8 cellular contexts compared by ENCODE assay signal in the genomic region with DNA sequence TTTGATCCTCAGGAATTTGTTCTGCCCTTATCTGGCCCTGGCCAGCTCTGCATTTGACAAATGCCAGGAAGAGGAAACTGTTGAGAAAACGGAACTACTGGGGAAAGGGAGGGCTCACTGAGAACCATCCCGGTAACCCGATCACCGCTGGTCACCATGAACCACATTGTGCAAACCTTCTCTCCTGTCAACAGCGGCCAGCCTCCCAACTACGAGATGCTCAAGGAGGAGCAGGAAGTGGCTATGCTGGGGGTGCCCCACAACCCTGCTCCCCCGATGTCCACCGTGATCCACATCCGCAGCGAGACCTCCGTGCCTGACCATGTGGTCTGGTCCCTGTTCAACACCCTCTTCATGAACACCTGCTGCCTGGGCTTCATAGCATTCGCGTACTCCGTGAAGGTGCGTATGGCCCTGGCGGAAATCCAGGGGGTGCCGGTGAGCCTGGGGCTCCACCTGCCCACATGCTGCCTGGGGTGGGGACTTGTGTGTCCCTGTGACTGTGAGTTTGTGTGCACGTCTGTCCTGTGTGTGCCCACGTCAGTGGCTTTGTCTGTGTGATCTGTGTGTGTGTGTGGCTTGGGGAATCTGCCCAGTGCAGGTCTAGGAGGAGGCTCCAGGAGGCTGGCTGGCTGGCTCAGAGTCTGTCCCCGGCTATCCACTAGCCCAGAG. TPM values are rescaled to one million over a fixed set of nuclear protein-coding genes. Genes with fewer than 3 reads are reported as not detected.
DNase-seq lines count a peak whose midpoint lies in the region; ATAC-seq and TF ChIP-seq lines count a peak whose summit lies in the region.
"Not testable (repeated sequence)": the region's sequence is repeated elsewhere in the genome, so short reads cannot be mapped to it uniquely, and the experiment has no call there.

No MANE protein-coding gene starts in this region.

- peak overlapping the region; percentile 93 for H3K4me3 Mint-ChIP-seq in activated T-cell treated with anti-CD3 and anti-CD28 coated beads, Interleukin-2, amount 50 U/mL, for 4 hours
- peak overlapping the region; percentile 88 for H3K4me3 Mint-ChIP-seq in osteocyte (ENCODE audit: unreplicated experiment)

- H3K4me1 ChIP-seq in HUES6 (ENCODE audit: control insufficient read depth, insufficient read depth, low read length) = peaks cover 63% of the 10 kb centered on the region
- peaks cover 0 to 38% (median 14%) of the 10 kb centered on the region in 4 donors for H3K4me1 ChIP-seq in Peyer's patch
- peaks cover 35% of the 10 kb centered on the region; the same call in 1 of the 2 replicates for H3K4me1 ChIP-seq in iPS-20b (ENCODE audit: insufficient read depth, low read length)
- peaks cover 0 to 33% (median 15%) of the 10 kb centered on the region in 4 donors for H3K4me1 ChIP-seq in tibial artery

- not testable (repeated sequence) for TF ChIP-seq CTCF in Peyer's patch (IDR thresholded peaks at IDR 0.05); osteocyte (IDR thresholded peaks at IDR 0.05); tibial artery (IDR thresholded peaks at IDR 0.05)
- TF ChIP-seq CTCF in dorsolateral prefrontal cortex (IDR thresholded peaks at IDR 0.05 in 54 of 56, conservative IDR thresholded peaks at IDR 0.05 in 2 of 56; ENCODE audit: low read depth in 1 of 56, partially characterized antibody in 56 of 56) = peak in 3 of 56 donors; percentile 10 to 18 (median 10)

- not testable (repeated sequence) for H3K27ac ChIP-seq in HUES6 (ENCODE audit: low read depth, low read length); iPS-20b (ENCODE audit: low read length)
- peak overlapping the region; percentile 68 to 93 (median 86) for H3K27ac ChIP-seq in Peyer's patch
- H3K27ac ChIP-seq in dorsolateral prefrontal cortex = peak overlapping the region in 47 of 59 donors; percentile 23 to 89 (median 72)
- H3K27ac ChIP-seq in tibial artery = peak overlapping the region; percentile 67 to 79

- peak; percentile 25 to 32 for ATAC-seq in activated T-cell treated with anti-CD3 and anti-CD28 coated beads, Interleukin-2, amount 50 U/mL, for 4 hours

- not testable (repeated sequence) for H3K27me3 Mint-ChIP-seq in activated T-cell treated with anti-CD3 and anti-CD28 coated beads, Interleukin-2, amount 50 U/mL, for 4 hours (ENCODE audit: low read depth); osteocyte (ENCODE audit: unreplicated experiment)

- intact Hi-C loops in dorsolateral prefrontal cortex (cut with DNase I) = not testable (repeated sequence)
- intact Hi-C loops in tibial artery (cut with DNase I; ENCODE audit: low total_unique reads) = loop anchor here (10.0 kb wide), 2 partner anchors 53 to 227 kb away; partner anchors contain the start of genes HRAS and LRRC56

- peak overlapping the region; percentile 91 for H3K27ac Mint-ChIP-seq in osteocyte (ENCODE audit: unreplicated experiment)

- peaks cover 53% of the 10 kb centered on the region for H3K4me1 Mint-ChIP-seq in activated T-cell treated with anti-CD3 and anti-CD28 coated beads, Interleukin-2, amount 50 U/mL, for 4 hours (ENCODE audit: low read depth)
- peaks cover 46% of the 10 kb centered on the region for H3K4me1 Mint-ChIP-seq in osteocyte (ENCODE audit: unreplicated experiment)

- H3K9me3 Mint-ChIP-seq in activated T-cell treated with anti-CD3 and anti-CD28 coated beads, Interleukin-2, amount 50 U/mL, for 4 hours; osteocyte (ENCODE audit: unreplicated experiment): not testable (repeated sequence)

- not testable (repeated sequence) for H3K36me3 ChIP-seq in HUES6 (ENCODE audit: control insufficient read depth, insufficient read depth, low read length); Peyer's patch; iPS-20b (ENCODE audit: insufficient read depth, low read depth, low read length); tibial artery

- peak; percentile 82 for DNase-seq in EL
- peak in 2 of 3 donors; percentile 86 to 90 for DNase-seq in Peyer's patch
- DNase-seq in activated T-cell treated with anti-CD3 and anti-CD28 coated beads, Interleukin-2, amount 50 U/mL, for 4 hours; osteocyte (ENCODE audit: extremely low spot score, unreplicated experiment): not testable (repeated sequence)
- DNase-seq in dorsolateral prefrontal cortex = peak in 2 of 10 donors; percentile 40 to 49
- peak; percentile 87 to 90 for DNase-seq in tibial artery

- H3K36me3 Mint-ChIP-seq in activated T-cell treated with anti-CD3 and anti-CD28 coated beads, Interleukin-2, amount 50 U/mL, for 4 hours (ENCODE audit: insufficient read depth); osteocyte (ENCODE audit: unreplicated experiment): not testable (repeated sequence)

- not testable (repeated sequence) for H3K9me3 ChIP-seq in HUES6 (ENCODE audit: control insufficient read depth, insufficient read depth, low read depth, low read length); Peyer's patch; iPS-20b (ENCODE audit: insufficient read depth, low read depth, low read length); tibial artery

- peak in 1 of 2 donors; percentile 55 for TF ChIP-seq POLR2A in Peyer's patch (IDR thresholded peaks at IDR 0.05)

- H3K9ac ChIP-seq in HUES6 (ENCODE audit: low read length) (peak overlapping the region; percentile 20), iPS-20b (ENCODE audit: low read depth, low read length) (peak overlapping the region; percentile 14; the same call in 1 of the 2 replicates)

- H3K27me3 ChIP-seq in HUES6 (ENCODE audit: control insufficient read depth, insufficient read depth, low read length); Peyer's patch; iPS-20b (ENCODE audit: insufficient read depth, low read length); tibial artery: not testable (repeated sequence)
- H3K27me3 ChIP-seq in dorsolateral prefrontal cortex = peaks cover 0 to 16% (median 0%) of the 10 kb centered on the region in 45 donors

- H3K4me3 ChIP-seq in HUES6 (ENCODE audit: low read depth, low read length) (peak overlapping the region; percentile 49), Peyer's patch (peak overlapping the region; percentile 39 to 56 (median 48)), dorsolateral prefrontal cortex (peak overlapping the region in 53 of 59 donors; percentile 7 to 64 (median 43)), iPS-20b (ENCODE audit: low read length) (peak overlapping the region; percentile 61), tibial artery (peak overlapping the region; percentile 54)

RNA-seq across cellular contexts. Expression of gene IFITM2, which starts 0.6 kb away (rescaled TPM):
- total RNA-seq in Peyer's patch = 10 to 100 TPM; 15.6 to 98.2 (median 46.0) TPM
- 100 to 1,000 TPM; 197 to 257 (median 231) TPM for total RNA-seq in activated T-cell treated with anti-CD3 and anti-CD28 coated beads, Interleukin-2, amount 50 U/mL, for 4 hours
- 100 to 1,000 TPM in 70 of 120 experiments, 10 to 100 TPM in 50; 21.6 to 340 (median 114) TPM for total RNA-seq in dorsolateral prefrontal cortex
- 671 and 698 TPM in 2 replicates for total RNA-seq in osteocyte

RNA-seq across cellular contexts. Expression of gene IFITM1, which starts 5.7 kb away (rescaled TPM):
- total RNA-seq in Peyer's patch (100 to 1,000 TPM in 2 of 4 donors, 10 to 100 TPM in 2; 45.9 to 141 (median 89.6) TPM), dorsolateral prefrontal cortex (100 to 1,000 TPM in 23 of 120 experiments, 10 to 100 TPM in 97; 19.2 to 217 (median 70.2) TPM), osteocyte (352 and 355 TPM in 2 replicates)
- 100 to 1,000 TPM in 2 of 3 donors, 10 to 100 TPM in 1; 99.3 to 144 (median 120) TPM for total RNA-seq in activated T-cell treated with anti-CD3 and anti-CD28 coated beads, Interleukin-2, amount 50 U/mL, for 4 hours

RNA-seq across cellular contexts. Expression of gene IFITM5, which starts 8.8 kb away (rescaled TPM):
- total RNA-seq in Peyer's patch (not detected), dorsolateral prefrontal cortex (under 1 TPM in 1 of 120 experiments, not detected in 119; 0.76 TPM), osteocyte (not detected in 2 replicates)
- total RNA-seq in activated T-cell treated with anti-CD3 and anti-CD28 coated beads, Interleukin-2, amount 50 U/mL, for 4 hours = not detected

RNA-seq across cellular contexts. Expression of gene IFITM3, which starts 12.5 kb away (rescaled TPM):
- 100 to 1,000 TPM in 1 of 4 donors, 10 to 100 TPM in 3; 30.6 to 200 (median 84.7) TPM for total RNA-seq in Peyer's patch
- total RNA-seq in activated T-cell treated with anti-CD3 and anti-CD28 coated beads, Interleukin-2, amount 50 U/mL, for 4 hours = 10 to 100 TPM in 2 of 3 donors, 1 to 10 TPM in 1; 5.3 to 24.6 (median 20.4) TPM
- total RNA-seq in dorsolateral prefrontal cortex = 100 to 1,000 TPM in 115 of 120 experiments, 10 to 100 TPM in 5; 78.3 to 905 (median 216) TPM
- total RNA-seq in osteocyte = 1,725 and 1,814 TPM in 2 replicates

RNA-seq across cellular contexts. Expression of gene PGGHG, which starts 19.2 kb away (rescaled TPM):
- 100 to 1,000 TPM in 3 of 4 donors, 10 to 100 TPM in 1; 94.2 to 385 (median 317) TPM for total RNA-seq in Peyer's patch
- 10 to 100 TPM; 16.6 to 76.3 (median 28.3) TPM for total RNA-seq in activated T-cell treated with anti-CD3 and anti-CD28 coated beads, Interleukin-2, amount 50 U/mL, for 4 hours
- total RNA-seq in dorsolateral prefrontal cortex = 10 to 100 TPM in 62 of 120 experiments, 1 to 10 TPM in 58; 2.7 to 23.2 (median 10.1) TPM
- 39.9 and 43.4 TPM in 2 replicates for total RNA-seq in osteocyte
